In genomic region chr5:52015760-52016159, GRCh38 we compare ENCODE assay signal across 29 cellular contexts.
DNase-seq lines count a peak whose midpoint lies in the region; ATAC-seq, FAIRE-seq and TF ChIP-seq lines count a peak whose summit lies in the region.
"Had no signal": no experiment of that assay in that cellular context is flagged by ENCODE, and none has a peak within 500 bp of the region (broad histone marks: within the 10 kb centered on the region; RNA-seq: fewer than 3 reads in every experiment).

No MANE protein-coding gene starts in this region.

- H3K36me3 Mint-ChIP-seq in activated naive CD4-positive, alpha-beta T cell treated with anti-CD3 and anti-CD28 coated beads, Interleukin-2, amount 50 U/mL, for 72 hours: no peaks in the 10 kb centered on the region
- H3K36me3 Mint-ChIP-seq: CD8-positive, alpha-beta T cell had no signal

- H3K9me3 ChIP-seq in small intestine (ENCODE audit: control insufficient read depth, low read depth): no peaks in the 10 kb centered on the region
- H3K9me3 ChIP-seq: esophagus muscularis mucosa, gastrocnemius medialis, upper lobe of left lung had no signal

- TF ChIP-seq CTCF in fibroblast of mammary gland (conservative IDR thresholded peaks at IDR 0.05; ENCODE audit: control insufficient read depth, insufficient read depth, low read depth, low read length): no peak

- H3K4me3 ChIP-seq in fibroblast of mammary gland (ENCODE audit: control insufficient read depth, low read depth, low read length) (no peak overlapping the region), small intestine (ENCODE audit: low read depth in 1 of 2, low read length in 2 of 2) (no peak overlapping the region)
- H3K4me3 ChIP-seq: coronary artery, esophagus muscularis mucosa, gastrocnemius medialis, upper lobe of left lung had no signal

- FAIRE-seq in small intestine (lab: Jason Lieb, UNC): no peak
- FAIRE-seq: A204.1, bronchial epithelial cell, islet of Langerhans had no signal

- whole genome bisulfite sequencing in small intestine, 3 donors: 24 to 51% (median 35%) methylated on average over 5 of the region's 5 CpGs

- H3K36me3 ChIP-seq in small intestine (ENCODE audit: control insufficient read depth in 2 of 2, insufficient read depth in 2 of 2, low read length in 2 of 2): no peaks in the 10 kb centered on the region
- H3K36me3 ChIP-seq: esophagus muscularis mucosa, gastrocnemius medialis, upper lobe of left lung had no signal

- H3K27me3 ChIP-seq in small intestine (ENCODE audit: control insufficient read depth in 2 of 2, insufficient read depth in 2 of 2, low read length in 2 of 2): no peaks in the 10 kb centered on the region
- H3K27me3 ChIP-seq: esophagus muscularis mucosa, gastrocnemius medialis, upper lobe of left lung had no signal

- no peak overlapping the region for H3K27ac ChIP-seq in small intestine (ENCODE audit: low read depth in 1 of 2, low read length in 1 of 2)
- H3K27ac ChIP-seq: coronary artery, esophagus muscularis mucosa, gastrocnemius medialis, RWPE1, upper lobe of left lung, VCaP had no signal

- peaks cover 0 to 5% of the 10 kb centered on the region in 2 donors for H3K4me1 ChIP-seq in small intestine (ENCODE audit: control insufficient read depth in 2 of 2, insufficient read depth in 1 of 2, low read depth in 1 of 2, low read length in 1 of 2)
- H3K4me1 ChIP-seq: esophagus muscularis mucosa, gastrocnemius medialis, upper lobe of left lung had no signal

- H3K27ac Mint-ChIP-seq in activated naive CD4-positive, alpha-beta T cell treated with anti-CD3 and anti-CD28 coated beads, Interleukin-2, amount 50 U/mL, for 72 hours: no peak overlapping the region
- H3K27ac Mint-ChIP-seq: activated CD4-positive, alpha-beta T cell treated with anti-CD3 and anti-CD28 coated beads, Interleukin-2, amount 10 ng/mL, durations not matched to agents 24 days and 14 days; CD8-positive, alpha-beta T cell; endodermal cell had no signal

- no peak for ATAC-seq in activated naive CD4-positive, alpha-beta T cell treated with anti-CD3 and anti-CD28 coated beads, Interleukin-2, amount 50 U/mL, for 72 hours
- ATAC-seq: activated T-cell treated with anti-CD3 and anti-CD28 coated beads, Interleukin-2, amount 50 U/mL, for 4 hours; CD8-positive, alpha-beta T cell; gastrocnemius medialis had no signal

- DNase-seq in NCI-H2227 (lab: John Stamatoyannopoulos, UW; ENCODE audit: unreplicated experiment): peak; percentile 2
- DNase-seq in NCI-H2227 treated with DMSO at 0.1 percent for 48 hours (lab: John Stamatoyannopoulos, UW): no peak
- DNase-seq in NCI-H187 treated with DMSO at 0.1 percent for 48 hours (lab: John Stamatoyannopoulos, UW): peak; percentile 97
- peak; percentile 6 for DNase-seq in fibroblast of mammary gland (ENCODE audit: low read depth)
- DNase-seq in small intestine: peak; percentile 30
- no peak for DNase-seq in NCI-H82 treated with DMSO at 0.1 percent for 48 hours (lab: John Stamatoyannopoulos, UW; ENCODE audit: unreplicated experiment)
- no peak for DNase-seq in activated naive CD4-positive, alpha-beta T cell treated with anti-CD3 and anti-CD28 coated beads, Interleukin-2, amount 50 U/mL, for 72 hours (ENCODE audit: low spot score in 2 of 2)
- no peak for DNase-seq in posterior vena cava (ENCODE audit: low spot score)
- DNase-seq: activated CD4-positive, alpha-beta T cell treated with anti-CD3 and anti-CD28 coated beads, Interleukin-2, amount 10 ng/mL, durations not matched to agents 24 days and 14 days; activated T-cell treated with anti-CD3 and anti-CD28 coated beads, Interleukin-2, amount 50 U/mL, for 4 hours; AML-193; amygdala; CD8-positive, alpha-beta T cell; DMS 273 treated with DMSO at 0.1 percent for 48 hours; endodermal cell; gastrocnemius medialis; hypothalamus; mesenchymal stem cell; NCI-H1694; NCI-H524; stimulated activated CD4-positive, alpha-beta T cell treated with anti-CD3 and anti-CD28 coated beads, Interleukin-1b, Interleukin-23, amount 100 ng/mL, for 48 hours had no signal

- no peaks in the 10 kb centered on the region for H3K9me3 Mint-ChIP-seq in activated naive CD4-positive, alpha-beta T cell treated with anti-CD3 and anti-CD28 coated beads, Interleukin-2, amount 50 U/mL, for 72 hours
- H3K9me3 Mint-ChIP-seq: activated CD4-positive, alpha-beta T cell treated with anti-CD3 and anti-CD28 coated beads, Interleukin-2, amount 10 ng/mL, durations not matched to agents 24 days and 14 days; activated T-cell treated with anti-CD3 and anti-CD28 coated beads, Interleukin-2, amount 50 U/mL, for 4 hours; CD8-positive, alpha-beta T cell; endodermal cell had no signal

- intact Hi-C loops in posterior vena cava (cut with DNase I): no loop called here

Comparison
In these comparisons a context has a peak if more than half of its experiments do, and no peak if none do; other contexts are left out.
1. DNase-seq: peak in NCI-H2227 (single experiment), NCI-H187 treated with DMSO at 0.1 percent for 48 hours (single experiment), fibroblast of mammary gland (single experiment) and small intestine (single experiment); none in NCI-H2227 treated with DMSO at 0.1 percent for 48 hours (single experiment), NCI-H82 treated with DMSO at 0.1 percent for 48 hours (single experiment), activated naive CD4-positive, alpha-beta T cell treated with anti-CD3 and anti-CD28 coated beads, Interleukin-2, amount 50 U/mL, for 72 hours (0 of 2) and posterior vena cava (single experiment).